In the genomic region with DNA sequence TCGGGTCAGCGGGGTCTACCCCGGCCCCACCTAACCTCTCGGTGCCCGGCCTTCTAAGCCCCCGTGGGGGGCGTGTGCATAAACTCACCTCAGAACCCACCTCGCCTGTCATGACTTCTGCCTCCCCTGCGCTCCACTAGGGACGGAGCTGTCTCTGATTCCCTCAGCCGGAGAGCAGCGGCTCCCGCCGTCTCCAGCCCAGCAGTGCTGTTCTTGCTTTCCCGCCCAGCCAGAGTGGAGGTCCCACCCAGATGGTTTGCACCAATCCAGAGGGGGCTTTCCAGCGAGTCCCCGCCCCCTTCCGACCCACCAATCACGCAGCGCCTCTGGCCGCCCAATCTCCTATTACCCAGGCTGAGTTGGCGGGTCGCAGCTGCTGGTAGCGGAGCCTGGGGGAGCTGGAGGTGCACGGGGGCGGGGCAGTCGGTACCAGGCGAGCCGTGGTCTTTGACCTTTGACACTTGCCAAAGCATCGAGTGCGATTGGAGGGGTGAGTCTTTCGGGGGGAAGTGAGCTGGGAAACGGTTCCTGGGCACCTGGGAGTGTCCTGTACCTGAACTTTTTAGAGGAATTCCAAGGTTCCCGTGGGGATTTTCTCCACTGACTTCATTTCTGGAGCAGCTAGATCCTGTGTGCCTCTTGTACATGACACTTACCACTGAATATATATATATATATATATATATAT, we compare ENCODE assay signal across 1 cellular context.
TF ChIP-seq lines count a peak whose summit lies in the region.

A gene (minus strand): TSS at position 220 of the 688 bp plus-strand sequence. CDS start 108 bp downstream, at position 112.

TF ChIP-seq in HepG2, 621 proteins besides CTCF, POLR2A, EP300 and RAD21 (continued from another document and continues in another):
- TF ChIP-seq, protein P1, sequence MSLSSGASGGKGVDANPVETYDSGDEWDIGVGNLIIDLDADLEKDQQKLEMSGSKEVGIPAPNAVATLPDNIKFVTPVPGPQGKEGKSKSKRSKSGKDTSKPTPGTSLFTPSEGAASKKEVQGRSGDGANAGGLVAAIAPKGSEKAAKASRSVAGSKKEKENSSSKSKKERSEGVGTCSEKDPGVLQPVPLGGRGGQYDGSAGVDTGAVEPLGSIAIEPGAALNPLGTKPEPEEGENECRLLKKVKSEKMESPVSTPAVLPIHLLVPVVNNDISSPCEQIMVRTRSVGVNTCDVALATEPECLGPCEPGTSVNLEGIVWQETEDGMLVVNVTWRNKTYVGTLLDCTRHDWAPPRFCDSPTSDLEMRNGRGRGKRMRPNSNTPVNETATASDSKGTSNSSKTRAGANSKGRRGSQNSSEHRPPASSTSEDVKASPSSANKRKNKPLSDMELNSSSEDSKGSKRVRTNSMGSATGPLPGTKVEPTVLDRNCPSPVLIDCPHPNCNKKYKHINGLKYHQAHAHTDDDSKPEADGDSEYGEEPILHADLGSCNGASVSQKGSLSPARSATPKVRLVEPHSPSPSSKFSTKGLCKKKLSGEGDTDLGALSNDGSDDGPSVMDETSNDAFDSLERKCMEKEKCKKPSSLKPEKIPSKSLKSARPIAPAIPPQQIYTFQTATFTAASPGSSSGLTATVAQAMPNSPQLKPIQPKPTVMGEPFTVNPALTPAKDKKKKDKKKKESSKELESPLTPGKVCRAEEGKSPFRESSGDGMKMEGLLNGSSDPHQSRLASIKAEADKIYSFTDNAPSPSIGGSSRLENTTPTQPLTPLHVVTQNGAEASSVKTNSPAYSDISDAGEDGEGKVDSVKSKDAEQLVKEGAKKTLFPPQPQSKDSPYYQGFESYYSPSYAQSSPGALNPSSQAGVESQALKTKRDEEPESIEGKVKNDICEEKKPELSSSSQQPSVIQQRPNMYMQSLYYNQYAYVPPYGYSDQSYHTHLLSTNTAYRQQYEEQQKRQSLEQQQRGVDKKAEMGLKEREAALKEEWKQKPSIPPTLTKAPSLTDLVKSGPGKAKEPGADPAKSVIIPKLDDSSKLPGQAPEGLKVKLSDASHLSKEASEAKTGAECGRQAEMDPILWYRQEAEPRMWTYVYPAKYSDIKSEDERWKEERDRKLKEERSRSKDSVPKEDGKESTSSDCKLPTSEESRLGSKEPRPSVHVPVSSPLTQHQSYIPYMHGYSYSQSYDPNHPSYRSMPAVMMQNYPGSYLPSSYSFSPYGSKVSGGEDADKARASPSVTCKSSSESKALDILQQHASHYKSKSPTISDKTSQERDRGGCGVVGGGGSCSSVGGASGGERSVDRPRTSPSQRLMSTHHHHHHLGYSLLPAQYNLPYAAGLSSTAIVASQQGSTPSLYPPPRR (CRISPR knock-in tag; IDR thresholded peaks at IDR 0.05; ENCODE audit: borderline replicate concordance), result peak; percentile 52; the same call in 1 of the 2 replicates
- TF ChIP-seq, protein P2, sequence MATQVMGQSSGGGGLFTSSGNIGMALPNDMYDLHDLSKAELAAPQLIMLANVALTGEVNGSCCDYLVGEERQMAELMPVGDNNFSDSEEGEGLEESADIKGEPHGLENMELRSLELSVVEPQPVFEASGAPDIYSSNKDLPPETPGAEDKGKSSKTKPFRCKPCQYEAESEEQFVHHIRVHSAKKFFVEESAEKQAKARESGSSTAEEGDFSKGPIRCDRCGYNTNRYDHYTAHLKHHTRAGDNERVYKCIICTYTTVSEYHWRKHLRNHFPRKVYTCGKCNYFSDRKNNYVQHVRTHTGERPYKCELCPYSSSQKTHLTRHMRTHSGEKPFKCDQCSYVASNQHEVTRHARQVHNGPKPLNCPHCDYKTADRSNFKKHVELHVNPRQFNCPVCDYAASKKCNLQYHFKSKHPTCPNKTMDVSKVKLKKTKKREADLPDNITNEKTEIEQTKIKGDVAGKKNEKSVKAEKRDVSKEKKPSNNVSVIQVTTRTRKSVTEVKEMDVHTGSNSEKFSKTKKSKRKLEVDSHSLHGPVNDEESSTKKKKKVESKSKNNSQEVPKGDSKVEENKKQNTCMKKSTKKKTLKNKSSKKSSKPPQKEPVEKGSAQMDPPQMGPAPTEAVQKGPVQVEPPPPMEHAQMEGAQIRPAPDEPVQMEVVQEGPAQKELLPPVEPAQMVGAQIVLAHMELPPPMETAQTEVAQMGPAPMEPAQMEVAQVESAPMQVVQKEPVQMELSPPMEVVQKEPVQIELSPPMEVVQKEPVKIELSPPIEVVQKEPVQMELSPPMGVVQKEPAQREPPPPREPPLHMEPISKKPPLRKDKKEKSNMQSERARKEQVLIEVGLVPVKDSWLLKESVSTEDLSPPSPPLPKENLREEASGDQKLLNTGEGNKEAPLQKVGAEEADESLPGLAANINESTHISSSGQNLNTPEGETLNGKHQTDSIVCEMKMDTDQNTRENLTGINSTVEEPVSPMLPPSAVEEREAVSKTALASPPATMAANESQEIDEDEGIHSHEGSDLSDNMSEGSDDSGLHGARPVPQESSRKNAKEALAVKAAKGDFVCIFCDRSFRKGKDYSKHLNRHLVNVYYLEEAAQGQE (IDR thresholded peaks at IDR 0.05; ENCODE audit: borderline replicate concordance in 1 of 2, low read depth in 1 of 2, low read length in 2 of 2), result no peak
- no peak for TF ChIP-seq KLF15 (CRISPR knock-in tag; IDR thresholded peaks at IDR 0.05; ENCODE audit: borderline replicate concordance)
- TF ChIP-seq FOXP1 (IDR thresholded peaks at IDR 0.05), result no peak
- no peak for TF ChIP-seq FOXP1 (CRISPR knock-in tag; IDR thresholded peaks at IDR 0.05)
- TF ChIP-seq, protein P3, sequence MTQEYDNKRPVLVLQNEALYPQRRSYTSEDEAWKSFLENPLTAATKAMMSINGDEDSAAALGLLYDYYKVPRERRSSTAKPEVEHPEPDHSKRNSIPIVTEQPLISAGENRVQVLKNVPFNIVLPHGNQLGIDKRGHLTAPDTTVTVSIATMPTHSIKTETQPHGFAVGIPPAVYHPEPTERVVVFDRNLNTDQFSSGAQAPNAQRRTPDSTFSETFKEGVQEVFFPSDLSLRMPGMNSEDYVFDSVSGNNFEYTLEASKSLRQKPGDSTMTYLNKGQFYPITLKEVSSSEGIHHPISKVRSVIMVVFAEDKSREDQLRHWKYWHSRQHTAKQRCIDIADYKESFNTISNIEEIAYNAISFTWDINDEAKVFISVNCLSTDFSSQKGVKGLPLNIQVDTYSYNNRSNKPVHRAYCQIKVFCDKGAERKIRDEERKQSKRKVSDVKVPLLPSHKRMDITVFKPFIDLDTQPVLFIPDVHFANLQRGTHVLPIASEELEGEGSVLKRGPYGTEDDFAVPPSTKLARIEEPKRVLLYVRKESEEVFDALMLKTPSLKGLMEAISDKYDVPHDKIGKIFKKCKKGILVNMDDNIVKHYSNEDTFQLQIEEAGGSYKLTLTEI (CRISPR knock-in tag; conservative IDR thresholded peaks at IDR 0.05), result no peak
- TF ChIP-seq ETV6 (CRISPR knock-in tag; conservative IDR thresholded peaks at IDR 0.05), result no peak
- TF ChIP-seq, protein P4, sequence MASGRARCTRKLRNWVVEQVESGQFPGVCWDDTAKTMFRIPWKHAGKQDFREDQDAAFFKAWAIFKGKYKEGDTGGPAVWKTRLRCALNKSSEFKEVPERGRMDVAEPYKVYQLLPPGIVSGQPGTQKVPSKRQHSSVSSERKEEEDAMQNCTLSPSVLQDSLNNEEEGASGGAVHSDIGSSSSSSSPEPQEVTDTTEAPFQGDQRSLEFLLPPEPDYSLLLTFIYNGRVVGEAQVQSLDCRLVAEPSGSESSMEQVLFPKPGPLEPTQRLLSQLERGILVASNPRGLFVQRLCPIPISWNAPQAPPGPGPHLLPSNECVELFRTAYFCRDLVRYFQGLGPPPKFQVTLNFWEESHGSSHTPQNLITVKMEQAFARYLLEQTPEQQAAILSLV (CRISPR knock-in tag; IDR thresholded peaks at IDR 0.05; ENCODE audit: borderline replicate concordance), result no peak
- no peak for TF ChIP-seq ZNF121 (CRISPR knock-in tag; IDR thresholded peaks at IDR 0.05)
- TF ChIP-seq RXRA (CRISPR knock-in tag; IDR thresholded peaks at IDR 0.05), result 0 out of 2 replicates have a peak, but pooled peaks have one; percentile 34
- TF ChIP-seq GTF2F1 (IDR thresholded peaks at IDR 0.05; ENCODE audit: low read length), result no peak
- peak; percentile 48 for TF ChIP-seq SPEN (CRISPR knock-in tag; IDR thresholded peaks at IDR 0.05; ENCODE audit: low read depth)
- no peak for TF ChIP-seq ZNF292 (CRISPR knock-in tag; IDR thresholded peaks at IDR 0.05; ENCODE audit: borderline replicate concordance, low read depth)
- TF ChIP-seq ATF7 (IDR thresholded peaks at IDR 0.05), result no peak
- no peak for TF ChIP-seq ATF7 (CRISPR knock-in tag; IDR thresholded peaks at IDR 0.05)
- no peak for TF ChIP-seq PRPF4 (IDR thresholded peaks at IDR 0.05; ENCODE audit: low read depth, low read length, poor library complexity, severe bottlenecking)
- TF ChIP-seq, protein P5, sequence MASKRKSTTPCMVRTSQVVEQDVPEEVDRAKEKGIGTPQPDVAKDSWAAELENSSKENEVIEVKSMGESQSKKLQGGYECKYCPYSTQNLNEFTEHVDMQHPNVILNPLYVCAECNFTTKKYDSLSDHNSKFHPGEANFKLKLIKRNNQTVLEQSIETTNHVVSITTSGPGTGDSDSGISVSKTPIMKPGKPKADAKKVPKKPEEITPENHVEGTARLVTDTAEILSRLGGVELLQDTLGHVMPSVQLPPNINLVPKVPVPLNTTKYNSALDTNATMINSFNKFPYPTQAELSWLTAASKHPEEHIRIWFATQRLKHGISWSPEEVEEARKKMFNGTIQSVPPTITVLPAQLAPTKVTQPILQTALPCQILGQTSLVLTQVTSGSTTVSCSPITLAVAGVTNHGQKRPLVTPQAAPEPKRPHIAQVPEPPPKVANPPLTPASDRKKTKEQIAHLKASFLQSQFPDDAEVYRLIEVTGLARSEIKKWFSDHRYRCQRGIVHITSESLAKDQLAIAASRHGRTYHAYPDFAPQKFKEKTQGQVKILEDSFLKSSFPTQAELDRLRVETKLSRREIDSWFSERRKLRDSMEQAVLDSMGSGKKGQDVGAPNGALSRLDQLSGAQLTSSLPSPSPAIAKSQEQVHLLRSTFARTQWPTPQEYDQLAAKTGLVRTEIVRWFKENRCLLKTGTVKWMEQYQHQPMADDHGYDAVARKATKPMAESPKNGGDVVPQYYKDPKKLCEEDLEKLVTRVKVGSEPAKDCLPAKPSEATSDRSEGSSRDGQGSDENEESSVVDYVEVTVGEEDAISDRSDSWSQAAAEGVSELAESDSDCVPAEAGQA (IDR thresholded peaks at IDR 0.05; ENCODE audit: low read depth), result peak; percentile 11; the same call in 1 of the 2 replicates
- TF ChIP-seq, protein P5 (CRISPR knock-in tag; IDR thresholded peaks at IDR 0.05; ENCODE audit: borderline replicate concordance), result no peak
- 0 out of 2 replicates have a peak, but pooled peaks have one; percentile 21 for TF ChIP-seq ZNF274 (CRISPR knock-in tag; IDR thresholded peaks at IDR 0.05)
- no peak for TF ChIP-seq SKI (IDR thresholded peaks at IDR 0.05; ENCODE audit: partially characterized antibody)
- TF ChIP-seq MXD4 (CRISPR knock-in tag; IDR thresholded peaks at IDR 0.05), result 0 out of 2 replicates have a peak, but pooled peaks have one; percentile 69
- TF ChIP-seq, protein P6, sequence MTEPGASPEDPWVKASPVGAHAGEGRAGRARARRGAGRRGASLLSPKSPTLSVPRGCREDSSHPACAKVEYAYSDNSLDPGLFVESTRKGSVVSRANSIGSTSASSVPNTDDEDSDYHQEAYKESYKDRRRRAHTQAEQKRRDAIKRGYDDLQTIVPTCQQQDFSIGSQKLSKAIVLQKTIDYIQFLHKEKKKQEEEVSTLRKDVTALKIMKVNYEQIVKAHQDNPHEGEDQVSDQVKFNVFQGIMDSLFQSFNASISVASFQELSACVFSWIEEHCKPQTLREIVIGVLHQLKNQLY (CRISPR knock-in tag; IDR thresholded peaks at IDR 0.05), result 0 out of 2 replicates have a peak, but pooled peaks have one; percentile 32
- TF ChIP-seq SP140L (CRISPR knock-in tag; IDR thresholded peaks at IDR 0.05; ENCODE audit: borderline replicate concordance), result no peak
- TF ChIP-seq TRIM24 (CRISPR knock-in tag; IDR thresholded peaks at IDR 0.05), result no peak
- no peak for TF ChIP-seq MBNL3 (CRISPR knock-in tag; conservative IDR thresholded peaks at IDR 0.05)
- no peak for TF ChIP-seq NR1H2 (CRISPR knock-in tag; IDR thresholded peaks at IDR 0.05; ENCODE audit: borderline replicate concordance, low read depth)
- 0 out of 2 replicates have a peak, but pooled peaks have one; percentile 25 for TF ChIP-seq ZNF792 (CRISPR knock-in tag; IDR thresholded peaks at IDR 0.05)
- TF ChIP-seq FOXK2 (IDR thresholded peaks at IDR 0.05), result no peak
- no peak for TF ChIP-seq ZFP41 (CRISPR knock-in tag; IDR thresholded peaks at IDR 0.05; ENCODE audit: borderline replicate concordance)
- TF ChIP-seq, protein P7, sequence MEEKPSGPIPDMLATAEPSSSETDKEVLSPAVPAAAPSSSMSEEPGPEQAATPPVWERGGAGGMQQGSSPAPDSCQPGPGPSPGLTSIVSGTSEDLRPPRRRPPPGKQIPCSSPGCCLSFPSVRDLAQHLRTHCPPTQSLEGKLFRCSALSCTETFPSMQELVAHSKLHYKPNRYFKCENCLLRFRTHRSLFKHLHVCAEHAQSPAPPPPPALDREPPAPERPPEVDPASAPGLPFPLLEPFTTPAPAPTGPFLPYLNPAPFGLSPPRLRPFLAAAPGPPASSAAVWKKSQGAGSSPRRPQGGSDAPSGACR (CRISPR knock-in tag; IDR thresholded peaks at IDR 0.05), result no peak
- no peak for TF ChIP-seq ZNF256 (CRISPR knock-in tag; conservative IDR thresholded peaks at IDR 0.05)
- TF ChIP-seq, protein P8, sequence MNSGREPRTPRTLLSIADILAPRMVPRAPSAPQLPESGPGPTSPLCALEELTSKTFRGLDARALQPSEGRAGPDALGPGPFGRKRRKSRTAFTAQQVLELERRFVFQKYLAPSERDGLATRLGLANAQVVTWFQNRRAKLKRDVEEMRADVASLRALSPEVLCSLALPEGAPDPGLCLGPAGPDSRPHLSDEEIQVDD (CRISPR knock-in tag; IDR thresholded peaks at IDR 0.05; ENCODE audit: borderline replicate concordance), result no peak
